Comparison of ENCODE assay signal across 1 cellular context in genomic region chr11:73598719-73599379, GRCh38.
TF ChIP-seq lines count a peak whose summit lies in the region.

No MANE protein-coding gene starts in this region.

TF ChIP-seq in K562, 482 proteins besides CTCF, POLR2A, EP300 and RAD21 (continued from another document and continues in another):
- TF ChIP-seq ZNF512 (tag; IDR thresholded peaks at IDR 0.05) (no peak), MCM5 (IDR thresholded peaks at IDR 0.05; ENCODE audit: low read depth) (no peak), ZNF764 (CRISPR knock-in tag; IDR thresholded peaks at IDR 0.05; ENCODE audit: low read depth) (no peak), ZNF436 (CRISPR knock-in tag; IDR thresholded peaks at IDR 0.05) (no peak), EP400 (IDR thresholded peaks at IDR 0.05) (no peak), E2F5 (CRISPR knock-in tag; IDR thresholded peaks at IDR 0.05) (no peak), CREB1 (IDR thresholded peaks at IDR 0.05) (no peak), CREB1 (CRISPR knock-in tag; IDR thresholded peaks at IDR 0.05) (0 out of 2 replicates have a peak, but pooled peaks have one; percentile 11), E2F3 (CRISPR knock-in tag; IDR thresholded peaks at IDR 0.05) (no peak; the same call in 1 of the 2 replicates), ZNF124 (CRISPR knock-in tag; IDR thresholded peaks at IDR 0.05) (no peak), ZNF696 (CRISPR knock-in tag; conservative IDR thresholded peaks at IDR 0.05) (no peak), SMAD2 (IDR thresholded peaks at IDR 0.05; ENCODE audit: low read depth, low read length) (no peak), SAFB2 (IDR thresholded peaks at IDR 0.05; ENCODE audit: borderline replicate concordance, low read depth, low read length, severe bottlenecking) (no peak), CHD4 (IDR thresholded peaks at IDR 0.05; ENCODE audit: insufficient read depth, insufficient replicate concordance, low read depth, low read length, poor library complexity, severe bottlenecking) (no peak), NR2C2 (CRISPR knock-in tag; IDR thresholded peaks at IDR 0.05) (no peak), NR2C2 (tag; IDR thresholded peaks at IDR 0.05) (peak; percentile 42), SRSF9 (IDR thresholded peaks at IDR 0.05; ENCODE audit: borderline replicate concordance, low read depth, low read length) (no peak), TAF7 (tag; IDR thresholded peaks at IDR 0.05) (no peak), YBX1 (IDR thresholded peaks at IDR 0.05) (no peak), GABPA (tag; conservative IDR thresholded peaks at IDR 0.05; ENCODE audit: low read depth) (peak; percentile 64), ETV1 (tag; conservative IDR thresholded peaks at IDR 0.05; ENCODE audit: low read depth) (no peak), L3MBTL2 (IDR thresholded peaks at IDR 0.05) (peak; percentile 28; the same call in 1 of the 2 replicates), EGR1 (conservative IDR thresholded peaks at IDR 0.05) (no peak), TAF1 (IDR thresholded peaks at IDR 0.05; ENCODE audit: control insufficient read depth, extremely low read depth, insufficient read depth, low read length, severe bottlenecking) (no peak), MLX (CRISPR knock-in tag; conservative IDR thresholded peaks at IDR 0.05) (no peak), CREBBP (IDR thresholded peaks at IDR 0.05; ENCODE audit: low read depth, low read length) (no peak), PHF8 (IDR thresholded peaks at IDR 0.05; ENCODE audit: borderline replicate concordance, low read length) (peak; percentile 57; the same call in 1 of the 2 replicates), ZNF644 (tag; IDR thresholded peaks at IDR 0.05; ENCODE audit: low read depth) (no peak), NR4A1 (CRISPR knock-in tag; IDR thresholded peaks at IDR 0.05) (no peak), NR4A1 (tag; IDR thresholded peaks at IDR 0.05) (no peak), HOXB6 (CRISPR knock-in tag; IDR thresholded peaks at IDR 0.05; ENCODE audit: borderline replicate concordance) (no peak), ZNF589 (CRISPR knock-in tag; IDR thresholded peaks at IDR 0.05; ENCODE audit: low read depth) (no peak), ZNF3 (CRISPR knock-in tag; IDR thresholded peaks at IDR 0.05) (no peak), IRF2 (CRISPR knock-in tag; IDR thresholded peaks at IDR 0.05) (no peak), HCFC1 (IDR thresholded peaks at IDR 0.05; ENCODE audit: low read depth, low read length) (no peak), PTRF (tag; IDR thresholded peaks at IDR 0.05) (no peak), GTF2E2 (tag; IDR thresholded peaks at IDR 0.05) (no peak), HMGN3 (IDR thresholded peaks at IDR 0.05; ENCODE audit: borderline replicate concordance, extremely low read depth, insufficient read length, low read depth, low read length) (no peak), SIRT6 (IDR thresholded peaks at IDR 0.05; ENCODE audit: low read depth, low read length) (no peak), HOMEZ (CRISPR knock-in tag; IDR thresholded peaks at IDR 0.05) (no peak), ZNF444 (CRISPR knock-in tag; IDR thresholded peaks at IDR 0.05) (no peak), CREM (IDR thresholded peaks at IDR 0.05; ENCODE audit: low read depth) (no peak), FOXA1 (IDR thresholded peaks at IDR 0.05; ENCODE audit: borderline replicate concordance) (no peak), ZNF551 (CRISPR knock-in tag; IDR thresholded peaks at IDR 0.05) (no peak), IRF9 (tag; IDR thresholded peaks at IDR 0.05) (no peak), ZNF174 (CRISPR knock-in tag; IDR thresholded peaks at IDR 0.05) (no peak), FOS (IDR thresholded peaks at IDR 0.05; ENCODE audit: extremely low read depth, insufficient read length) (no peak), SRSF1 (IDR thresholded peaks at IDR 0.05; ENCODE audit: low read depth, low read length) (no peak), KDM5B (IDR thresholded peaks at IDR 0.05; ENCODE audit: insufficient replicate concordance, low read depth, low read length) (no peak)
- TF ChIP-seq, protein P1, sequence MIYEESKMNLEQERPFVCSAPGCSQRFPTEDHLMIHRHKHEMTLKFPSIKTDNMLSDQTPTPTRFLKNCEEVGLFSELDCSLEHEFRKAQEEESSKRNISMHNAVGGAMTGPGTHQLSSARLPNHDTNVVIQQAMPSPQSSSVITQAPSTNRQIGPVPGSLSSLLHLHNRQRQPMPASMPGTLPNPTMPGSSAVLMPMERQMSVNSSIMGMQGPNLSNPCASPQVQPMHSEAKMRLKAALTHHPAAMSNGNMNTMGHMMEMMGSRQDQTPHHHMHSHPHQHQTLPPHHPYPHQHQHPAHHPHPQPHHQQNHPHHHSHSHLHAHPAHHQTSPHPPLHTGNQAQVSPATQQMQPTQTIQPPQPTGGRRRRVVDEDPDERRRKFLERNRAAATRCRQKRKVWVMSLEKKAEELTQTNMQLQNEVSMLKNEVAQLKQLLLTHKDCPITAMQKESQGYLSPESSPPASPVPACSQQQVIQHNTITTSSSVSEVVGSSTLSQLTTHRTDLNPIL (CRISPR knock-in tag; IDR thresholded peaks at IDR 0.05): no peak
- TF ChIP-seq, protein P2, sequence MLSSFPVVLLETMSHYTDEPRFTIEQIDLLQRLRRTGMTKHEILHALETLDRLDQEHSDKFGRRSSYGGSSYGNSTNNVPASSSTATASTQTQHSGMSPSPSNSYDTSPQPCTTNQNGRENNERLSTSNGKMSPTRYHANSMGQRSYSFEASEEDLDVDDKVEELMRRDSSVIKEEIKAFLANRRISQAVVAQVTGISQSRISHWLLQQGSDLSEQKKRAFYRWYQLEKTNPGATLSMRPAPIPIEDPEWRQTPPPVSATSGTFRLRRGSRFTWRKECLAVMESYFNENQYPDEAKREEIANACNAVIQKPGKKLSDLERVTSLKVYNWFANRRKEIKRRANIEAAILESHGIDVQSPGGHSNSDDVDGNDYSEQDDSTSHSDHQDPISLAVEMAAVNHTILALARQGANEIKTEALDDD (IDR thresholded peaks at IDR 0.05): no peak
- TF ChIP-seq, protein P3, sequence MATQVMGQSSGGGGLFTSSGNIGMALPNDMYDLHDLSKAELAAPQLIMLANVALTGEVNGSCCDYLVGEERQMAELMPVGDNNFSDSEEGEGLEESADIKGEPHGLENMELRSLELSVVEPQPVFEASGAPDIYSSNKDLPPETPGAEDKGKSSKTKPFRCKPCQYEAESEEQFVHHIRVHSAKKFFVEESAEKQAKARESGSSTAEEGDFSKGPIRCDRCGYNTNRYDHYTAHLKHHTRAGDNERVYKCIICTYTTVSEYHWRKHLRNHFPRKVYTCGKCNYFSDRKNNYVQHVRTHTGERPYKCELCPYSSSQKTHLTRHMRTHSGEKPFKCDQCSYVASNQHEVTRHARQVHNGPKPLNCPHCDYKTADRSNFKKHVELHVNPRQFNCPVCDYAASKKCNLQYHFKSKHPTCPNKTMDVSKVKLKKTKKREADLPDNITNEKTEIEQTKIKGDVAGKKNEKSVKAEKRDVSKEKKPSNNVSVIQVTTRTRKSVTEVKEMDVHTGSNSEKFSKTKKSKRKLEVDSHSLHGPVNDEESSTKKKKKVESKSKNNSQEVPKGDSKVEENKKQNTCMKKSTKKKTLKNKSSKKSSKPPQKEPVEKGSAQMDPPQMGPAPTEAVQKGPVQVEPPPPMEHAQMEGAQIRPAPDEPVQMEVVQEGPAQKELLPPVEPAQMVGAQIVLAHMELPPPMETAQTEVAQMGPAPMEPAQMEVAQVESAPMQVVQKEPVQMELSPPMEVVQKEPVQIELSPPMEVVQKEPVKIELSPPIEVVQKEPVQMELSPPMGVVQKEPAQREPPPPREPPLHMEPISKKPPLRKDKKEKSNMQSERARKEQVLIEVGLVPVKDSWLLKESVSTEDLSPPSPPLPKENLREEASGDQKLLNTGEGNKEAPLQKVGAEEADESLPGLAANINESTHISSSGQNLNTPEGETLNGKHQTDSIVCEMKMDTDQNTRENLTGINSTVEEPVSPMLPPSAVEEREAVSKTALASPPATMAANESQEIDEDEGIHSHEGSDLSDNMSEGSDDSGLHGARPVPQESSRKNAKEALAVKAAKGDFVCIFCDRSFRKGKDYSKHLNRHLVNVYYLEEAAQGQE (CRISPR knock-in tag; IDR thresholded peaks at IDR 0.05; ENCODE audit: low read depth): no peak
- TF ChIP-seq, protein P4, sequence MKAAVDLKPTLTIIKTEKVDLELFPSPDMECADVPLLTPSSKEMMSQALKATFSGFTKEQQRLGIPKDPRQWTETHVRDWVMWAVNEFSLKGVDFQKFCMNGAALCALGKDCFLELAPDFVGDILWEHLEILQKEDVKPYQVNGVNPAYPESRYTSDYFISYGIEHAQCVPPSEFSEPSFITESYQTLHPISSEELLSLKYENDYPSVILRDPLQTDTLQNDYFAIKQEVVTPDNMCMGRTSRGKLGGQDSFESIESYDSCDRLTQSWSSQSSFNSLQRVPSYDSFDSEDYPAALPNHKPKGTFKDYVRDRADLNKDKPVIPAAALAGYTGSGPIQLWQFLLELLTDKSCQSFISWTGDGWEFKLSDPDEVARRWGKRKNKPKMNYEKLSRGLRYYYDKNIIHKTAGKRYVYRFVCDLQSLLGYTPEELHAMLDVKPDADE (conservative IDR thresholded peaks at IDR 0.05; ENCODE audit: control insufficient read depth, low read depth, low read length): no peak
- TF ChIP-seq, protein P5, sequence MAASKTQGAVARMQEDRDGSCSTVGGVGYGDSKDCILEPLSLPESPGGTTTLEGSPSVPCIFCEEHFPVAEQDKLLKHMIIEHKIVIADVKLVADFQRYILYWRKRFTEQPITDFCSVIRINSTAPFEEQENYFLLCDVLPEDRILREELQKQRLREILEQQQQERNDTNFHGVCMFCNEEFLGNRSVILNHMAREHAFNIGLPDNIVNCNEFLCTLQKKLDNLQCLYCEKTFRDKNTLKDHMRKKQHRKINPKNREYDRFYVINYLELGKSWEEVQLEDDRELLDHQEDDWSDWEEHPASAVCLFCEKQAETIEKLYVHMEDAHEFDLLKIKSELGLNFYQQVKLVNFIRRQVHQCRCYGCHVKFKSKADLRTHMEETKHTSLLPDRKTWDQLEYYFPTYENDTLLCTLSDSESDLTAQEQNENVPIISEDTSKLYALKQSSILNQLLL (CRISPR knock-in tag; IDR thresholded peaks at IDR 0.05; ENCODE audit: borderline replicate concordance): no peak
